In genomic region chr6:105793132-105793531, GRCh38 we compare ENCODE assay signal across 9 cellular contexts.
DNase-seq lines count a peak whose midpoint lies in the region; ATAC-seq, FAIRE-seq and TF ChIP-seq lines count a peak whose summit lies in the region.
"Had no signal": no experiment of that assay in that cellular context is flagged by ENCODE, and none has a peak within 500 bp of the region (broad histone marks: within the 10 kb centered on the region; RNA-seq: fewer than 3 reads in every experiment).

No MANE protein-coding gene starts in this region.

- H3K9me3 Mint-ChIP-seq in activated CD4-positive, alpha-beta T cell treated with anti-CD3 and anti-CD28 coated beads, Interleukin-2, amount 10 ng/mL, durations not matched to agents 7 days and 5 days, result peaks cover 1% of the 10 kb centered on the region

- no peak overlapping the region for H3K9ac ChIP-seq in K562 (ENCODE audit: insufficient read depth in 1 of 2, low read depth in 2 of 2, low read length in 2 of 2)

- H3K4me1 ChIP-seq in K562 (replicated peaks in 1 of 2; ENCODE audit: control insufficient read depth in 2 of 2, insufficient read depth in 2 of 2, low read length in 2 of 2), result peaks cover 0 to 4% of the 10 kb centered on the region in 2 experiments; a peak in 2 of 5 replicates

- no peaks in the 10 kb centered on the region for H3K36me3 ChIP-seq in K562 (ENCODE audit: control insufficient read depth, insufficient read depth, low read length)

- peak; percentile 41 to 70 (median 54) for TF ChIP-seq CTCF in K562 (IDR thresholded peaks at IDR 0.05 in 2 of 3, conservative IDR thresholded peaks at IDR 0.05 in 1 of 3; ENCODE audit: insufficient read depth in 2 of 3, low read depth in 1 of 3, low read length in 3 of 3)

- peak; percentile 81 for FAIRE-seq in K562 (lab: Jason Lieb, UNC)

- H3K4me3 Mint-ChIP-seq in activated CD4-positive, alpha-beta T cell treated with anti-CD3 and anti-CD28 coated beads, Interleukin-2, amount 10 ng/mL, durations not matched to agents 7 days and 5 days, result no peak overlapping the region

- H4K20me1 ChIP-seq in K562 (replicated peaks; ENCODE audit: control insufficient read depth, insufficient read depth, low read length), result no peaks in the 10 kb centered on the region

- WGBS in K562 (ENCODE audit: insufficient coverage, low coverage, missing lambda C conversion rate), result 6% methylated on average over 4 of the region's 4 CpGs

- H3K9me1 ChIP-seq in K562 (ENCODE audit: control insufficient read depth, insufficient read depth, low read length), result no peaks in the 10 kb centered on the region

- H2AFZ ChIP-seq in K562 (ENCODE audit: low read depth, low read length), result peak overlapping the region; percentile 34; the same call in 1 of the 2 replicates

- CTCF ChIA-PET in activated CD4-positive, alpha-beta T cell treated with anti-CD3 and anti-CD28 coated beads, Interleukin-2, amount 10 ng/mL, durations not matched to agents 7 days and 5 days (lab: Charles Lee), result no interaction called here
- CTCF ChIA-PET in K562 (lab: Yijun Ruan, JAX; ENCODE audit: low intra/inter-chr PET ratio), result interaction anchor here (0.7 kb wide), 1 partner anchor 430 kb away, joined by 3 read pairs; no protein-coding TSS in a partner anchor

- peaks cover 1% of the 10 kb centered on the region for H3K36me3 Mint-ChIP-seq in activated CD4-positive, alpha-beta T cell treated with anti-CD3 and anti-CD28 coated beads, Interleukin-2, amount 10 ng/mL, durations not matched to agents 7 days and 5 days (ENCODE audit: low read depth)

- in situ Hi-C loops in K562 (cut with MboI), result no loop called here

- no peak overlapping the region for H3K4me2 ChIP-seq in K562 (ENCODE audit: insufficient read depth, low read length)

- peak; percentile 34 for DNase-seq in activated CD4-positive, alpha-beta T cell treated with anti-CD3 and anti-CD28 coated beads, Interleukin-2, amount 10 ng/mL, durations not matched to agents 7 days and 5 days
- no peak for DNase-seq in activated CD4-positive, alpha-beta T cell treated with anti-CD3 and anti-CD28 coated beads for 4 hours
- DNase-seq in MV-4-11 (lab: John Stamatoyannopoulos, UW) (peak; percentile 84), K562 (ENCODE audit: extremely low read depth in 1 of 4, low spot score in 3 of 4) (peak in 2 of 4 experiments; percentile 36 to 52), pons (ENCODE audit: low spot score) (peak; percentile 60), COR-L47 (lab: John Stamatoyannopoulos, UW) (no peak), NK-92 (lab: John Stamatoyannopoulos, UW; ENCODE audit: unreplicated experiment) (no peak)
- DNase-seq: aorta had no signal

- H3K4me3 ChIP-seq in K562, result no peak overlapping the region

- no peak for TF ChIP-seq POLR2A in K562 (conservative IDR thresholded peaks at IDR 0.05)

- H3K27ac Mint-ChIP-seq in activated CD4-positive, alpha-beta T cell treated with anti-CD3 and anti-CD28 coated beads, Interleukin-2, amount 10 ng/mL, durations not matched to agents 7 days and 5 days, result no peak overlapping the region

- H3K9me3 ChIP-seq in K562 (replicated peaks; ENCODE audit: control insufficient read depth, insufficient read depth, low read depth, low read length), result no peaks in the 10 kb centered on the region

- TF ChIP-seq EP300 in K562 (IDR thresholded peaks at IDR 0.05; ENCODE audit: low read length), result no peak

- peak; percentile 80 to 87 for TF ChIP-seq RAD21 in K562 (CRISPR knock-in tag; conservative IDR thresholded peaks at IDR 0.05 in 1 of 2, IDR thresholded peaks at IDR 0.05 in 1 of 2)

- intact Hi-C loops in K562 (cut with micrococcal nuclease), result loop anchor here (1.0 kb wide), 2 partner anchors 42 to 291 kb away; no protein-coding TSS in a partner anchor

- ATAC-seq in K562 (peak; percentile 88), GM21619 (IDR thresholded peaks at IDR 0.05; ENCODE audit: unreplicated experiment) (no peak)

- no peaks in the 10 kb centered on the region for H3K79me2 ChIP-seq in K562 (ENCODE audit: control insufficient read depth, insufficient read depth, low read length)

- BruUV-seq in K562 (replicated peaks; lab: Mats Ljungman, UMichigan), result no TSS peak

- POLR2A ChIA-PET in activated CD4-positive, alpha-beta T cell treated with anti-CD3 and anti-CD28 coated beads, Interleukin-2, amount 10 ng/mL, durations not matched to agents 7 days and 5 days (lab: Charles Lee), result no interaction called here
- POLR2A ChIA-PET in K562 (lab: Yijun Ruan, JAX), result interaction anchor here (0.7 kb wide), 1 partner anchor 15 kb away, joined by 4 read pairs; no protein-coding TSS in a partner anchor

- H3K27me3 Mint-ChIP-seq in activated CD4-positive, alpha-beta T cell treated with anti-CD3 and anti-CD28 coated beads, Interleukin-2, amount 10 ng/mL, durations not matched to agents 7 days and 5 days, result no peaks in the 10 kb centered on the region

- H3K27ac ChIP-seq in K562 (ENCODE audit: extremely low read depth, low read depth, low read length), result no peak overlapping the region

- H3K4me1 Mint-ChIP-seq in activated CD4-positive, alpha-beta T cell treated with anti-CD3 and anti-CD28 coated beads, Interleukin-2, amount 10 ng/mL, durations not matched to agents 7 days and 5 days, result peaks cover 68% of the 10 kb centered on the region

- no peaks in the 10 kb centered on the region for H3K27me3 ChIP-seq in K562 (ENCODE audit: control insufficient read depth in 2 of 2, insufficient read depth in 2 of 2, low read length in 2 of 2)

TF ChIP-seq in K562, 482 proteins besides CTCF, POLR2A, EP300 and RAD21 (continues in another document):
- TF ChIP-seq HNRNPH1 (optimal IDR thresholded peaks at IDR 0.05; ENCODE audit: low read depth, low read length) (no peak), VEZF1 (CRISPR knock-in tag; IDR thresholded peaks at IDR 0.05) (no peak), PKNOX1 (IDR thresholded peaks at IDR 0.05) (no peak), NBN (IDR thresholded peaks at IDR 0.05; ENCODE audit: low read depth) (no peak), ELF1 (tag; IDR thresholded peaks at IDR 0.05) (peak; percentile 38; the same call in 1 of the 2 replicates), SMC3 (conservative IDR thresholded peaks at IDR 0.05; ENCODE audit: insufficient read depth, low read depth, low read length) (0 out of 2 replicates have a peak, but pooled peaks have one; percentile 25), NR2C2 (CRISPR knock-in tag; IDR thresholded peaks at IDR 0.05) (no peak), NR2C2 (tag; IDR thresholded peaks at IDR 0.05) (0 out of 2 replicates have a peak, but pooled peaks have one; percentile 23), ILK (tag; IDR thresholded peaks at IDR 0.05; ENCODE audit: borderline replicate concordance, low read depth) (no peak), ARID2 (IDR thresholded peaks at IDR 0.05) (peak; percentile 68; the same call in 1 of the 2 replicates), STAT5B (CRISPR knock-in tag; IDR thresholded peaks at IDR 0.05) (no peak), ZC3H11A (IDR thresholded peaks at IDR 0.05; ENCODE audit: low read depth, low read length) (no peak), POU5F1 (IDR thresholded peaks at IDR 0.05; ENCODE audit: borderline replicate concordance, low read depth, low read length, partially characterized antibody) (no peak), E2F1 (CRISPR knock-in tag; IDR thresholded peaks at IDR 0.05) (no peak), TOE1 (IDR thresholded peaks at IDR 0.05; ENCODE audit: borderline replicate concordance) (0 out of 2 replicates have a peak, but pooled peaks have one; percentile 32), TOE1 (CRISPR knock-in tag; IDR thresholded peaks at IDR 0.05; ENCODE audit: borderline replicate concordance, low read depth) (no peak), CC2D1A (IDR thresholded peaks at IDR 0.05) (0 out of 2 replicates have a peak, but pooled peaks have one; percentile 22), FOXM1 (IDR thresholded peaks at IDR 0.05; ENCODE audit: low read depth) (no peak), FOXM1 (CRISPR knock-in tag; IDR thresholded peaks at IDR 0.05; ENCODE audit: low read depth) (no peak), RCOR1 (IDR thresholded peaks at IDR 0.05; ENCODE audit: borderline replicate concordance in 1 of 2, low read depth in 2 of 2, low read length in 2 of 2) (0 out of 4 replicates have a peak, but pooled peaks of 1 of the 2 experiments have one; percentile 7), RBM25 (IDR thresholded peaks at IDR 0.05; ENCODE audit: low read depth, low read length, severe bottlenecking) (peak; percentile 44), GTF2F1 (IDR thresholded peaks at IDR 0.05; ENCODE audit: low read depth, low read length) (no peak), SPI1 (IDR thresholded peaks at IDR 0.05; ENCODE audit: borderline replicate concordance, low read depth, low read length) (peak; percentile 89)

Comparison
In these comparisons a context has a peak if more than half of its experiments do, and no peak if none do; other contexts are left out.
1. DNase-seq: peak in activated CD4-positive, alpha-beta T cell treated with anti-CD3 and anti-CD28 coated beads, Interleukin-2, amount 10 ng/mL, durations not matched to agents 7 days and 5 days (single experiment), MV-4-11 (single experiment) and pons (single experiment); none in activated CD4-positive, alpha-beta T cell treated with anti-CD3 and anti-CD28 coated beads for 4 hours (0 of 2), COR-L47 (single experiment) and NK-92 (single experiment).